16 cellular contexts compared by ENCODE assay signal in the genomic region with DNA sequence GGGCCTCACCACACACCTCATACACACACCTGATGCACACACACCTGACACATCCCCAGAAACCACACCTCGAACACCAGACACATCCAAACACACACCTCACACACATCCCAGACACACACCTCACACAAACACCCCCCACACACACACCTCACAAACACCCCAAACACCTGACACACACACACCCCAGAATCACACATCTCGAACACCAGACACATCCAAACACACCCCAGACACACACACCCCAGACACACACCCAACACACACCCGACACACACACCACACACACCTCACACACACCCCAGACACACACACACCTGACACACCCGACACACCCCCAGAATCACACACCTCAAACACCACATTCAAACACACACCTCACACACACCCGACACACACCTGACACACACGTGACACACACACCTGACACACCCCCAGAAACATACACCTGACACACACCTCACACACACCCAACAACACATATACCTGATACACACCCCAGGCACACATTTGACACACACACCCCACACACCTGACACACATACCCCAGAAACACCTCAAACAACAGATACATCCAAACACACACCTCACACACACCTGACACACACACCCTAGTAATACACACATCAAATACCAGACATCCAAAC. TPM values are rescaled to one million over a fixed set of nuclear protein-coding genes. Genes with fewer than 3 reads are reported as not detected.
"Had no signal": no experiment of that assay in that cellular context is flagged by ENCODE, and none has a peak within 500 bp of the region (broad histone marks: within the 10 kb centered on the region; RNA-seq: fewer than 3 reads in every experiment).

No MANE protein-coding gene starts in this region.

- H2AFZ ChIP-seq: neural progenitor cell had no signal

- H3K9me3 ChIP-seq: left lung, psoas muscle had no signal

- H3K9ac ChIP-seq: neural progenitor cell had no signal

- H3K4me1 Mint-ChIP-seq: neural progenitor cell had no signal

- H3K36me3 ChIP-seq: cardiac muscle cell, left lung, neural progenitor cell, ovary had no signal

- H3K36me3 Mint-ChIP-seq: activated naive CD4-positive, alpha-beta T cell treated with anti-CD3 and anti-CD28 coated beads, Interleukin-2, amount 50 U/mL, for 72 hours; type B pancreatic cell had no signal

- DNase-seq: amniotic stem cell, foreskin melanocyte had no signal

- H3K27ac Mint-ChIP-seq: activated CD4-positive, alpha-beta T cell treated with anti-CD3 and anti-CD28 coated beads for 36 hours; activated naive CD4-positive, alpha-beta T cell treated with anti-CD3 and anti-CD28 coated beads, Interleukin-2, amount 50 U/mL, for 72 hours; neural progenitor cell; stimulated activated naive CD8-positive, alpha-beta T cell treated with anti-CD3 and anti-CD28 coated beads, Interleukin-15, Interleukin-2, amounts not matched to agents 100 ng/mL and 50 ng/mL, for 24 hours; T-helper 2 cell treated with Interferon-gamma antibody and Interleukin-4, amounts not matched to agents 5 μg/mL and 100 μg/mL, for 36 hours; type B pancreatic cell had no signal

- H3K4me3 Mint-ChIP-seq: activated CD4-positive, alpha-beta T cell treated with anti-CD3 and anti-CD28 coated beads for 36 hours; neural progenitor cell; stimulated activated naive CD8-positive, alpha-beta T cell treated with anti-CD3 and anti-CD28 coated beads, Interleukin-15, Interleukin-2, amounts not matched to agents 100 ng/mL and 50 ng/mL, for 24 hours; type B pancreatic cell had no signal

- H3K9me3 Mint-ChIP-seq: activated naive CD4-positive, alpha-beta T cell treated with anti-CD3 and anti-CD28 coated beads, Interleukin-2, amount 50 U/mL, for 72 hours; stimulated activated naive CD8-positive, alpha-beta T cell treated with anti-CD3 and anti-CD28 coated beads, Interleukin-15, Interleukin-2, amounts not matched to agents 100 ng/mL and 50 ng/mL, for 24 hours; T-helper 2 cell treated with Interferon-gamma antibody and Interleukin-4, amounts not matched to agents 5 μg/mL and 100 μg/mL, for 36 hours had no signal

- H3K27ac ChIP-seq: cardiac muscle cell, left lung, neural progenitor cell, ovary, psoas muscle, skin epidermis had no signal

- H3K4me3 ChIP-seq: cardiac muscle cell, left lung, neural progenitor cell, ovary, psoas muscle had no signal

RNA-seq across cellular contexts. Expression of gene CALY, which starts 0.5 kb away (rescaled TPM):
- total RNA-seq: activated CD4-positive, alpha-beta T cell treated with anti-CD3 and anti-CD28 coated beads for 36 hours; activated naive CD4-positive, alpha-beta T cell treated with anti-CD3 and anti-CD28 coated beads, Interleukin-2, amount 50 U/mL, for 72 hours; dermis microvascular lymphatic vessel endothelial cell; left lung; psoas muscle; right cardiac atrium had no signal
- polyA plus RNA-seq: ovary had no signal

RNA-seq across cellular contexts. Expression of gene PRAP1, which starts 10.0 kb away (rescaled TPM):
- total RNA-seq: activated CD4-positive, alpha-beta T cell treated with anti-CD3 and anti-CD28 coated beads for 36 hours; activated naive CD4-positive, alpha-beta T cell treated with anti-CD3 and anti-CD28 coated beads, Interleukin-2, amount 50 U/mL, for 72 hours; dermis microvascular lymphatic vessel endothelial cell; left lung; mononuclear cell; psoas muscle; right cardiac atrium had no signal
- polyA plus RNA-seq: ovary, right cardiac atrium had no signal
